In genomic region chr2:180761224-180761623, GRCh38 we compare ENCODE assay signal across 14 cellular contexts.
DNase-seq lines count a peak whose midpoint lies in the region; ATAC-seq, FAIRE-seq and TF ChIP-seq lines count a peak whose summit lies in the region.
"Had no signal": no experiment of that assay in that cellular context is flagged by ENCODE, and none has a peak within 500 bp of the region (broad histone marks: within the 10 kb centered on the region; RNA-seq: fewer than 3 reads in every experiment).

No MANE protein-coding gene starts in this region.

- FAIRE-seq in endothelial cell of umbilical vein (lab: Jason Lieb, UNC), result peak; percentile 91

- DNase-seq in NCI-H69 (lab: John Stamatoyannopoulos, UW) (peak; percentile 49), endothelial cell of umbilical vein (ENCODE audit: low read depth, low spot score) (peak; percentile 56), psoas muscle (no peak), ecto neural progenitor cell (ENCODE audit: low spot score) (no peak)
- DNase-seq in stimulated activated naive CD4-positive, alpha-beta T cell treated with Interleukin-2 at 50 U/mL for 16 hours (lab: John Stamatoyannopoulos, UW), result no peak
- DNase-seq: aorta; DMS153; glutamatergic neuron; NCI-H2107; stimulated activated naive CD4-positive, alpha-beta T cell; T-cell had no signal

- H3K27ac ChIP-seq in endothelial cell of umbilical vein (ENCODE audit: insufficient read depth, low read depth, low read length) (no peak overlapping the region), psoas muscle (peak overlapping the region; percentile 61), gastroesophageal sphincter (no peak overlapping the region)

- no peaks in the 10 kb centered on the region for H3K9me3 ChIP-seq in endothelial cell of umbilical vein (replicated peaks; ENCODE audit: control insufficient read depth, insufficient read depth, low read length)
- no peaks in the 10 kb centered on the region for H3K9me3 ChIP-seq in psoas muscle
- H3K9me3 ChIP-seq in gastroesophageal sphincter, result no peaks in the 10 kb centered on the region

- dilution Hi-C loops in endothelial cell of umbilical vein (cut with MboI; ENCODE audit: extremely low pct_ligation_motif_present, low sequenced_read_pairs), result no loop called here

- peak; percentile 55 for ATAC-seq in GM18502 (IDR thresholded peaks at IDR 0.05; ENCODE audit: poor library complexity, unreplicated experiment)
- peak; percentile 85 to 95 (median 88) for ATAC-seq in psoas muscle
- no peak for ATAC-seq in GM21619 (IDR thresholded peaks at IDR 0.05; ENCODE audit: unreplicated experiment)
- ATAC-seq in gastroesophageal sphincter, result no peak
- ATAC-seq: T-cell had no signal

- no peak overlapping the region for H3K9ac ChIP-seq in endothelial cell of umbilical vein (replicated peaks; ENCODE audit: extremely low read depth, insufficient read depth, low read length)

- BruUV-seq in endothelial cell of umbilical vein (replicated peaks; lab: Mats Ljungman, UMichigan), result no TSS peak

- no peak overlapping the region for H3K4me2 ChIP-seq in endothelial cell of umbilical vein (ENCODE audit: insufficient read depth, low read length)

- WGBS in psoas muscle, 3 donors, result 12 to 24% (median 12%) methylated on average over 5 of the region's 5 CpGs
- 64 to 66% methylated on average over 5 of the region's 5 CpGs for WGBS in gastroesophageal sphincter (ENCODE audit: low coverage in 1 of 2), 2 donors

- H3K36me3 ChIP-seq in endothelial cell of umbilical vein (ENCODE audit: control insufficient read depth in 2 of 2, extremely low read depth in 1 of 2, insufficient read depth in 2 of 2, low read length in 2 of 2) (no peaks in the 10 kb centered on the region), psoas muscle (ENCODE audit: insufficient read depth in 1 of 2, low read depth in 1 of 2) (no peaks in the 10 kb centered on the region), gastroesophageal sphincter (no peaks in the 10 kb centered on the region)

- H3K9me1 ChIP-seq in endothelial cell of umbilical vein (replicated peaks; ENCODE audit: control insufficient read depth, extremely low read depth, insufficient read depth, low read length), result no peaks in the 10 kb centered on the region

- H3K4me3 ChIP-seq in endothelial cell of umbilical vein (replicated peaks in 1 of 3; ENCODE audit: insufficient read depth in 1 of 3, low read depth in 1 of 3, low read length in 3 of 3), result no peak overlapping the region
- H3K4me3 ChIP-seq in psoas muscle, result peak overlapping the region; percentile 19
- H3K4me3 ChIP-seq in gastroesophageal sphincter, result no peak overlapping the region

- H3K4me1 ChIP-seq in endothelial cell of umbilical vein (ENCODE audit: control insufficient read depth, extremely low read depth, insufficient read depth, low read length) (peaks cover 7% of the 10 kb centered on the region), psoas muscle (peaks cover 13% of the 10 kb centered on the region), gastroesophageal sphincter (no peaks in the 10 kb centered on the region)

- no peak overlapping the region for H2AFZ ChIP-seq in endothelial cell of umbilical vein (ENCODE audit: low read depth, low read length)

- H3K79me2 ChIP-seq in endothelial cell of umbilical vein (ENCODE audit: control insufficient read depth, insufficient read depth, low read length), result no peaks in the 10 kb centered on the region

- H3K27me3 ChIP-seq in endothelial cell of umbilical vein (ENCODE audit: control insufficient read depth in 2 of 2, insufficient read depth in 2 of 2, low read length in 2 of 2) (no peaks in the 10 kb centered on the region), psoas muscle (ENCODE audit: insufficient read depth in 3 of 3, low read length in 2 of 3) (no peaks in the 10 kb centered on the region), gastroesophageal sphincter (no peaks in the 10 kb centered on the region)

- POLR2A ChIA-PET in endothelial cell of umbilical vein (lab: Charles Lee), result no interaction called here

- TF ChIP-seq POLR2A in endothelial cell of umbilical vein (IDR thresholded peaks at IDR 0.05; ENCODE audit: low read depth, low read length), result no peak
- TF ChIP-seq POLR2A in gastroesophageal sphincter (IDR thresholded peaks at IDR 0.05), result no peak

- CTCF ChIA-PET in endothelial cell of umbilical vein (lab: Charles Lee), result interaction anchor here (0.9 to 1.8 kb wide), 4 partner anchors 32 to 954 kb away, joined by 3 to 6 read pairs (median 4); no protein-coding TSS in a partner anchor

- no peak for TF ChIP-seq EP300 in gastroesophageal sphincter (IDR thresholded peaks at IDR 0.05)

- intact Hi-C loops in endothelial cell of umbilical vein (cut with micrococcal nuclease) (loop anchor here (1.0 kb wide), 1 partner anchor 311 kb away; no protein-coding TSS in a partner anchor), psoas muscle (cut with DNase I) (loop anchor here in 1 of 2 donors (5.0 kb wide), 1 partner anchor 221 kb away; the partner anchor contains the start of gene UBE2E3)

- no peaks in the 10 kb centered on the region for H4K20me1 ChIP-seq in endothelial cell of umbilical vein (replicated peaks; ENCODE audit: control insufficient read depth, extremely low read depth, insufficient read depth, low read length)

- TF ChIP-seq CTCF in endothelial cell of umbilical vein (IDR thresholded peaks at IDR 0.05; ENCODE audit: extremely low read depth in 1 of 2, insufficient read depth in 1 of 2, low read depth in 1 of 2, low read length in 2 of 2) (no peak), psoas muscle (IDR thresholded peaks at IDR 0.05) (no peak), gastroesophageal sphincter (IDR thresholded peaks at IDR 0.05) (no peak)

TF ChIP-seq in endothelial cell of umbilical vein, 7 proteins besides CTCF, POLR2A, EP300 and RAD21:
- TF ChIP-seq EZH2 (IDR thresholded peaks at IDR 0.05; ENCODE audit: borderline replicate concordance, low read depth, low read length, severe bottlenecking), result no peak
- TF ChIP-seq POLR2AphosphoS5 (IDR thresholded peaks at IDR 0.05; ENCODE audit: insufficient read depth, low read depth, low read length), result peak; percentile 52
- TF ChIP-seq FOS (IDR thresholded peaks at IDR 0.05; ENCODE audit: borderline replicate concordance, insufficient read depth, low read length), result peak; percentile 90
- TF ChIP-seq, protein P1, sequence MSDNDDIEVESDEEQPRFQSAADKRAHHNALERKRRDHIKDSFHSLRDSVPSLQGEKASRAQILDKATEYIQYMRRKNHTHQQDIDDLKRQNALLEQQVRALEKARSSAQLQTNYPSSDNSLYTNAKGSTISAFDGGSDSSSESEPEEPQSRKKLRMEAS (IDR thresholded peaks at IDR 0.05; ENCODE audit: insufficient read depth, insufficient read length), result no peak
- TF ChIP-seq JUN (IDR thresholded peaks at IDR 0.05; ENCODE audit: borderline replicate concordance, insufficient read depth, insufficient read length, low read depth), result no peak
- peak; percentile 97 for TF ChIP-seq GATA2 (IDR thresholded peaks at IDR 0.05; ENCODE audit: insufficient read depth, insufficient read length, low read depth, low read length)
- TF ChIP-seq MYC (IDR thresholded peaks at IDR 0.05; ENCODE audit: low read depth, low read length), result no peak
TF ChIP-seq in endothelial cell of umbilical vein: peak in this region for 3.

Comparison
In these comparisons a context has a peak if more than half of its experiments do, and no peak if none do; other contexts are left out.
1. ATAC-seq: peak in GM18502 (single experiment) and psoas muscle (4 of 4); none in GM21619 (single experiment) and gastroesophageal sphincter (single experiment).
2. DNase-seq: peak in NCI-H69 (single experiment) and endothelial cell of umbilical vein (single experiment); none in psoas muscle (0 of 2), ecto neural progenitor cell (single experiment) and stimulated activated naive CD4-positive, alpha-beta T cell treated with Interleukin-2 at 50 U/mL for 16 hours (single experiment).